14 cellular contexts compared by ENCODE assay signal in the genomic region with DNA sequence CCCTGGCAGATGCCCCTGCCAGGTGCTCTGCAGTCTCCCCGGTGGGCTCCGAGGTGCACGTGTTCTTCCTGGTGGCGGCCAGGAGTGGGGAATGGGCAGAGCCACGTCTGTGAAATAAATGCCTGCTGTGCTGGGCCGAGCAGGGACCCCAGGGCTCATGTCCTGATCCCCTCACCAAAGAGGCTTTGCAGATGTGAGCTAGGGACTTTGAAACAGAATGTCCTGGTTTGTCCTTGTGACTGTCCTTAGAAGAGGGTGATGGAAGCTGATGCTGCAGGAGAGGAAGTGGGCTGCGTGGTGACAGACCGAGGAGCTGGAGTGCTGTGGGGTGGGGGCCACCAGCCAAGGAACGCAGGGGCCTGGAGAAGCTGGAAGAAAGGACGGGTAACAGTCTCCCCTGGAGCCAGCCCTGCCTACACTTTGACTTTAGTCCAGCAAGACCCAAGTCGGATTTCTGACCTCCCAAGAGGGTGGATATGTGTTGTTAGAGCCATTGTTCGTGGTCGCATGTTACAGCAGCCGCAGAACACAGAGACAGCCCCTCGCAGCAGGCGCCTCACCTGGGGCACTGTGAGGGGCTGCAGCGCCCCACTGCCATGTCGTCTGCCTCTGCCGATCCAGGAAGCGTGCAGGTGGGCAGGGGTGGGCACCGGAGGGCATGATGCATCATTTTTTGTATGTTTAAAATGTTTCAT.
DNase-seq lines count a peak whose midpoint lies in the region; ATAC-seq and TF ChIP-seq lines count a peak whose summit lies in the region.
"Had no signal": no experiment of that assay in that cellular context is flagged by ENCODE, and none has a peak within 500 bp of the region (broad histone marks: within the 10 kb centered on the region; RNA-seq: fewer than 3 reads in every experiment).

No MANE protein-coding gene starts in this region.

- no peak overlapping the region for H2AFZ ChIP-seq in H9 (ENCODE audit: low read length)
- no peak overlapping the region for H2AFZ ChIP-seq in SK-N-SH (ENCODE audit: low read depth)
- no peak overlapping the region for H2AFZ ChIP-seq in mesenchymal stem cell (ENCODE audit: low read depth, low read length)

- ATAC-seq in sciatic nerve (no peak), HG02678 (IDR thresholded peaks at IDR 0.05; ENCODE audit: unreplicated experiment) (no peak)

- WGBS in H9 (ENCODE audit: extremely low coverage, insufficient read length, low lambda C conversion rate), result no CpG with 5 or more reads among the region's 21 CpGs
- 80% methylated on average over 20 of the region's 21 CpGs for WGBS in SK-N-SH (ENCODE audit: low lambda C conversion rate)
- WGBS in mesenchymal stem cell, result 15% methylated on average over 21 of the region's 21 CpGs

- TF ChIP-seq RAD21 in SK-N-SH (IDR thresholded peaks at IDR 0.05; ENCODE audit: low read length), result no peak

- TF ChIP-seq CTCF in H9 (conservative IDR thresholded peaks at IDR 0.05), result no peak
- no peak for TF ChIP-seq CTCF in SK-N-SH (IDR thresholded peaks at IDR 0.05)

- H3K36me3 ChIP-seq in BLaER1 treated with 17β-estradiol and CSF1 and Interleukin-3, amounts not matched to agents 10 nM and 100 nM, result no peaks in the 10 kb centered on the region
- H3K36me3 ChIP-seq in SK-N-SH (replicated peaks in 1 of 2; ENCODE audit: control insufficient read depth in 1 of 2, insufficient read depth in 2 of 2, low read length in 1 of 2) (no peaks in the 10 kb centered on the region), mesenchymal stem cell (ENCODE audit: control insufficient read depth in 1 of 2, insufficient read depth in 2 of 2, low read depth in 1 of 2, low read length in 2 of 2) (peaks cover 0 to 8% of the 10 kb centered on the region in 2 experiments)
- H3K36me3 ChIP-seq in effector memory CD4-positive, alpha-beta T cell (ENCODE audit: control insufficient read depth, insufficient read depth, low read length), result no peaks in the 10 kb centered on the region
- H3K36me3 ChIP-seq: esophagus muscularis mucosa had no signal

- no peak overlapping the region for H4K5ac ChIP-seq in H9 (ENCODE audit: insufficient read length, low read depth, low read length)

- peaks cover 78% of the 10 kb centered on the region for H3K27me3 Mint-ChIP-seq in H9 (ENCODE audit: low read depth)

- no peaks in the 10 kb centered on the region for H3K79me1 ChIP-seq in H9 (ENCODE audit: insufficient read depth, low read depth, low read length, poor library complexity, severe bottlenecking)
- peaks cover 20% of the 10 kb centered on the region for H3K79me1 ChIP-seq in mesenchymal stem cell (replicated peaks; ENCODE audit: low read length, poor library complexity, severe bottlenecking)

- peaks cover 36 to 69% (median 62%) of the 10 kb centered on the region in 10 experiments for H3K4me1 ChIP-seq in BLaER1 treated with 17β-estradiol and CSF1 and Interleukin-3, amounts not matched to agents 10 nM and 100 nM
- peaks cover 9% of the 10 kb centered on the region for H3K4me1 ChIP-seq in H9 (ENCODE audit: insufficient read depth, low read length)
- H3K4me1 ChIP-seq in SK-N-SH (ENCODE audit: control insufficient read depth in 1 of 2, insufficient read depth in 2 of 2, low read depth in 1 of 2, low read length in 1 of 2), result peaks cover 12 to 37% of the 10 kb centered on the region in 2 experiments; a peak in 2 of 4 replicates
- peaks cover 51% of the 10 kb centered on the region for H3K4me1 ChIP-seq in mesenchymal stem cell (ENCODE audit: control insufficient read depth, insufficient read depth, low read depth, low read length)
- H3K4me1 ChIP-seq in effector memory CD4-positive, alpha-beta T cell (ENCODE audit: control insufficient read depth, insufficient read depth, low read length, poor library complexity, severe bottlenecking), result no peaks in the 10 kb centered on the region

- H3T11ph ChIP-seq in H9 (ENCODE audit: low read length), result no peak overlapping the region

- no peak overlapping the region for H2AK5ac ChIP-seq in H9 (ENCODE audit: insufficient read length, low read length)
- peak overlapping the region; percentile 66 for H2AK5ac ChIP-seq in mesenchymal stem cell (ENCODE audit: low read length, severe bottlenecking)

- peaks cover 7% of the 10 kb centered on the region for H3K23me2 ChIP-seq in H9 (ENCODE audit: insufficient read length, low read depth, low read length, poor library complexity, severe bottlenecking)

- no peaks in the 10 kb centered on the region for H3K79me2 ChIP-seq in H9 (ENCODE audit: insufficient read depth, low read length)
- H3K79me2 ChIP-seq in SK-N-SH (ENCODE audit: insufficient read depth), result no peaks in the 10 kb centered on the region

- POLR2A ChIA-PET in SK-N-SH (lab: Yijun Ruan, JAX), result no interaction called here

- H3K9me3 Mint-ChIP-seq in H9, result peaks cover 3 to 10% of the 10 kb centered on the region in 2 experiments; a peak in 4 of 5 replicates
- H3K9me3 Mint-ChIP-seq: activated T-helper 2 cell treated with anti-CD3 and anti-CD28 coated beads, Interferon-gamma antibody, Interleukin-2, Interleukin-4, amounts not matched to agents 10 μg/mL and 5 μg/mL and 100 μg/mL, durations not matched to agents 14 hours and 24 hours and 36 hours; T-cell had no signal

- intact Hi-C loops in sciatic nerve (cut with DNase I), result no loop called here

- H2BK5ac ChIP-seq in H9 (ENCODE audit: insufficient read length, low read length) (no peak overlapping the region), mesenchymal stem cell (ENCODE audit: low read depth, low read length, poor library complexity, severe bottlenecking) (peak overlapping the region; percentile 14)

- H3K27ac ChIP-seq in BLaER1 treated with 17β-estradiol and CSF1 and Interleukin-3, amounts not matched to agents 10 nM and 100 nM, result peak overlapping the region in 5 of 11 experiments; percentile 12 to 44 (median 18); a peak in 3 of 22 replicates
- H3K27ac ChIP-seq in H9 (ENCODE audit: insufficient read length, low read depth, low read length), result no peak overlapping the region
- peak overlapping the region in 1 of 2 experiments; percentile 85; a peak in 2 of 4 replicates for H3K27ac ChIP-seq in SK-N-SH (ENCODE audit: low read depth in 2 of 2, low read length in 1 of 2)
- H3K27ac ChIP-seq in mesenchymal stem cell (ENCODE audit: low read length, poor library complexity, severe bottlenecking), result peak overlapping the region; percentile 26
- H3K27ac ChIP-seq in effector memory CD4-positive, alpha-beta T cell (ENCODE audit: insufficient read depth, low read length, poor library complexity, severe bottlenecking), result no peak overlapping the region
- H3K27ac ChIP-seq: esophagus muscularis mucosa, HL-60 had no signal

- no peak overlapping the region for H2BK12ac ChIP-seq in H9 (ENCODE audit: insufficient read length, low read depth, low read length)
- H2BK12ac ChIP-seq in mesenchymal stem cell (ENCODE audit: low read length in 2 of 2), result peak overlapping the region; percentile 44 to 99

- H3K14ac ChIP-seq in H9 (ENCODE audit: insufficient read depth, low read length), result no peak overlapping the region
- H3K14ac ChIP-seq in mesenchymal stem cell (ENCODE audit: low read length in 2 of 2), result peak overlapping the region in 1 of 2 experiments; percentile 73

- H3K4me1 Mint-ChIP-seq in H9, result peaks cover 52 to 61% of the 10 kb centered on the region in 2 experiments

- H3K9ac ChIP-seq in BLaER1 treated with 17β-estradiol and CSF1 and Interleukin-3, amounts not matched to agents 10 nM and 100 nM, result peak overlapping the region in 4 of 11 experiments; percentile 5 to 30 (median 24); a peak in 6 of 22 replicates
- H3K9ac ChIP-seq in H9 (ENCODE audit: extremely low read depth, insufficient read length, low read length) (no peak overlapping the region), SK-N-SH (no peak overlapping the region), mesenchymal stem cell (ENCODE audit: low read length) (peak overlapping the region; percentile 17)

- H3K18ac ChIP-seq in H9 (ENCODE audit: insufficient read length, low read depth, low read length), result no peak overlapping the region
- H3K18ac ChIP-seq in mesenchymal stem cell (ENCODE audit: low read depth in 1 of 2, low read length in 2 of 2), result peak overlapping the region; percentile 87 to 95

- H2BK120ac ChIP-seq in H9 (ENCODE audit: low read depth, low read length, poor library complexity, severe bottlenecking) (no peak overlapping the region), mesenchymal stem cell (ENCODE audit: low read depth, low read length) (peak overlapping the region; percentile 97)

- peak overlapping the region in 1 of 3 experiments; percentile 13; a peak in 2 of 7 replicates for H3K27ac Mint-ChIP-seq in H9
- H3K27ac Mint-ChIP-seq: activated T-helper 2 cell treated with anti-CD3 and anti-CD28 coated beads, Interferon-gamma antibody, Interleukin-2, Interleukin-4, amounts not matched to agents 10 μg/mL and 5 μg/mL and 100 μg/mL, durations not matched to agents 14 hours and 24 hours and 36 hours had no signal

- no peak overlapping the region for H3K4ac ChIP-seq in H9 (ENCODE audit: low read depth, low read length)
- H3K4ac ChIP-seq in mesenchymal stem cell (ENCODE audit: low read depth in 1 of 2, low read length in 2 of 2), result peak overlapping the region; percentile 83 to 94

- peaks cover 6% of the 10 kb centered on the region for H3F3A ChIP-seq in SK-N-SH (replicated peaks; ENCODE audit: insufficient read depth)

- peaks cover 0 to 30% (median 0%) of the 10 kb centered on the region in 11 experiments; a peak in 5 of 22 replicates for H3K27me3 ChIP-seq in BLaER1 treated with 17β-estradiol and CSF1 and Interleukin-3, amounts not matched to agents 10 nM and 100 nM
- H3K27me3 ChIP-seq in H9 (ENCODE audit: insufficient read depth, low read length), result peaks cover 19% of the 10 kb centered on the region; the same call in 1 of the 2 replicates
- H3K27me3 ChIP-seq in SK-N-SH (ENCODE audit: insufficient read depth), result no peaks in the 10 kb centered on the region
- no peaks in the 10 kb centered on the region for H3K27me3 ChIP-seq in mesenchymal stem cell (ENCODE audit: control insufficient read depth in 1 of 2, insufficient read depth in 1 of 2, low read length in 2 of 2)
- H3K27me3 ChIP-seq in effector memory CD4-positive, alpha-beta T cell (replicated peaks; ENCODE audit: control insufficient read depth, insufficient read depth, low read length, poor library complexity, severe bottlenecking), result peaks cover 6% of the 10 kb centered on the region
- H3K27me3 ChIP-seq: esophagus muscularis mucosa had no signal

- H4K20me1 ChIP-seq in BLaER1 treated with 17β-estradiol and CSF1 and Interleukin-3, amounts not matched to agents 10 nM and 100 nM, result peaks cover 0 to 20% (median 0%) of the 10 kb centered on the region in 11 experiments; a peak in 4 of 22 replicates
- H4K20me1 ChIP-seq in H9 (ENCODE audit: control insufficient read depth, insufficient read depth, insufficient read length), result no peaks in the 10 kb centered on the region
- H4K20me1 ChIP-seq in SK-N-SH (ENCODE audit: insufficient read depth), result peaks cover 9% of the 10 kb centered on the region; the same call in 1 of the 2 replicates

- peaks cover 0 to 5% (median 4%) of the 10 kb centered on the region in 3 experiments; a peak in 3 of 7 replicates for H3K36me3 Mint-ChIP-seq in H9 (ENCODE audit: insufficient read depth in 1 of 3, low read depth in 3 of 3)
- H3K36me3 Mint-ChIP-seq: T-cell had no signal

- H3K9me3 ChIP-seq in BLaER1 treated with 17β-estradiol and CSF1 and Interleukin-3, amounts not matched to agents 10 nM and 100 nM (replicated peaks in 1 of 11), result peaks cover 0 to 10% (median 0%) of the 10 kb centered on the region in 11 experiments; a peak in 2 of 22 replicates
- H3K9me3 ChIP-seq in H9 (ENCODE audit: control insufficient read depth, low read depth, low read length) (no peaks in the 10 kb centered on the region), SK-N-SH (no peaks in the 10 kb centered on the region), mesenchymal stem cell (ENCODE audit: control insufficient read depth, low read length) (no peaks in the 10 kb centered on the region)
- no peaks in the 10 kb centered on the region for H3K9me3 ChIP-seq in effector memory CD4-positive, alpha-beta T cell (ENCODE audit: control insufficient read depth, low read length)
- H3K9me3 ChIP-seq: esophagus muscularis mucosa had no signal

- H3K4me2 ChIP-seq in BLaER1 treated with 17β-estradiol and CSF1 and Interleukin-3, amounts not matched to agents 10 nM and 100 nM, result peak overlapping the region; percentile 35 to 94 (median 70)
- H3K4me2 ChIP-seq in H9 (ENCODE audit: insufficient read depth, insufficient read length, low read length) (peak overlapping the region; percentile 41), SK-N-SH (no peak overlapping the region), mesenchymal stem cell (ENCODE audit: low read length, poor library complexity, severe bottlenecking) (peak overlapping the region; percentile 60)

- H3K56ac ChIP-seq in H9 (ENCODE audit: insufficient read length, low read depth, low read length), result no peak overlapping the region

- H4K8ac ChIP-seq in H9 (replicated peaks; ENCODE audit: insufficient read length, low read depth, low read length) (no peak overlapping the region), mesenchymal stem cell (ENCODE audit: low read length) (peak overlapping the region; percentile 97)

- no peak overlapping the region for H2BK15ac ChIP-seq in H9 (ENCODE audit: low read depth, low read length)
- H2BK15ac ChIP-seq in mesenchymal stem cell (ENCODE audit: low read depth, poor library complexity, severe bottlenecking), result peak overlapping the region; percentile 99

- CTCF ChIA-PET in SK-N-SH (lab: Yijun Ruan, JAX), result interaction anchor here (0.5 to 2.9 kb wide), 23 partner anchors 9 to 387 kb away, joined by 3 to 16 read pairs (median 4); no protein-coding TSS in a partner anchor

- no peak overlapping the region for H3K23ac ChIP-seq in H9 (ENCODE audit: insufficient read length, low read depth, low read length)
- no peak overlapping the region for H3K23ac ChIP-seq in mesenchymal stem cell (ENCODE audit: low read length in 2 of 2)

- H4K91ac ChIP-seq in H9 (ENCODE audit: insufficient read length, low read depth, low read length) (no peak overlapping the region), mesenchymal stem cell (ENCODE audit: low read length) (peak overlapping the region; percentile 67)

- DNase-seq in H9 (no peak), SK-N-SH (peak; percentile 57), mesenchymal stem cell (no peak), sciatic nerve (ENCODE audit: low spot score) (no peak), KG1 (lab: John Stamatoyannopoulos, UW) (no peak)
- no peak for DNase-seq in effector memory CD4-positive, alpha-beta T cell
- DNase-seq: central memory CD4-positive, alpha-beta T cell; NCI-H1048 had no signal

- no peak for TF ChIP-seq EP300 in SK-N-SH (IDR thresholded peaks at IDR 0.05; ENCODE audit: borderline replicate concordance in 1 of 2, low read depth in 1 of 2, low read length in 1 of 2)

- no peaks in the 10 kb centered on the region for H3K9me2 ChIP-seq in SK-N-SH

- no peak overlapping the region; a peak in 1 of 20 replicates for H3K4me3 ChIP-seq in BLaER1 treated with 17β-estradiol and CSF1 and Interleukin-3, amounts not matched to agents 10 nM and 100 nM
- H3K4me3 ChIP-seq in SK-N-SH (ENCODE audit: low read depth in 2 of 2, low read length in 1 of 2) (no peak overlapping the region), mesenchymal stem cell (ENCODE audit: insufficient read depth in 1 of 2, low read depth in 1 of 2, low read length in 2 of 2) (no peak overlapping the region)
- H3K4me3 ChIP-seq in effector memory CD4-positive, alpha-beta T cell (ENCODE audit: insufficient read depth, low read depth, low read length, poor library complexity, severe bottlenecking), result no peak overlapping the region
- H3K4me3 ChIP-seq: esophagus muscularis mucosa had no signal

- H2BK20ac ChIP-seq in H9 (ENCODE audit: low read depth, low read length, poor library complexity, severe bottlenecking), result no peak overlapping the region

- H3K4me3 Mint-ChIP-seq in H9, result peak overlapping the region; percentile 28 to 71; a peak in 4 of 5 replicates
- H3K4me3 Mint-ChIP-seq: T-cell had no signal
